Comparison of ENCODE assay signal across 1 cellular context in the genomic region with DNA sequence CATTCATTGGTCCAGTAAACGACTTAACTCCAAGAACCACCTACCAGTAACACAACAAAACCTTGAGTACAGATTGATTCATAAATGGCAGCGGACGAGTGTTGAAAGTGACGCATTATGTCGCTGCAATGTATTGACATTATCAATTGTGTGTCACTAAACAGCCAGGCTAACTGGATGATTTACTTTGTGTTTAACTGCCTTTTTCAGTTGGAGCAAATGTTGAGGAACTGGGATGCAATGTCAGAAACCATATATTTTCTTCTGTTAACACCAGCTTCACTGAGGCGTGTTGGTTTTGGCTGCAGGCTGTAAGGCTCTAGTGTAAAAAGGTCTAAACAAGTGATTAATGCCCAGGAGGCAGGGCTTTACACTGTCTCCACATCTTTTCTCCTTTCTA.
TF ChIP-seq lines count a peak whose summit lies in the region.

No MANE protein-coding gene starts in this region.

TF ChIP-seq in H1, 55 proteins besides CTCF, POLR2A, EP300 and RAD21:
- no peak for TF ChIP-seq CREB1 (IDR thresholded peaks at IDR 0.05)
- TF ChIP-seq, protein P1, sequence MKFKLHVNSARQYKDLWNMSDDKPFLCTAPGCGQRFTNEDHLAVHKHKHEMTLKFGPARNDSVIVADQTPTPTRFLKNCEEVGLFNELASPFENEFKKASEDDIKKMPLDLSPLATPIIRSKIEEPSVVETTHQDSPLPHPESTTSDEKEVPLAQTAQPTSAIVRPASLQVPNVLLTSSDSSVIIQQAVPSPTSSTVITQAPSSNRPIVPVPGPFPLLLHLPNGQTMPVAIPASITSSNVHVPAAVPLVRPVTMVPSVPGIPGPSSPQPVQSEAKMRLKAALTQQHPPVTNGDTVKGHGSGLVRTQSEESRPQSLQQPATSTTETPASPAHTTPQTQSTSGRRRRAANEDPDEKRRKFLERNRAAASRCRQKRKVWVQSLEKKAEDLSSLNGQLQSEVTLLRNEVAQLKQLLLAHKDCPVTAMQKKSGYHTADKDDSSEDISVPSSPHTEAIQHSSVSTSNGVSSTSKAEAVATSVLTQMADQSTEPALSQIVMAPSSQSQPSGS (IDR thresholded peaks at IDR 0.05; ENCODE audit: low read length), result no peak
